16 cellular contexts compared by ENCODE assay signal in the genomic region with DNA sequence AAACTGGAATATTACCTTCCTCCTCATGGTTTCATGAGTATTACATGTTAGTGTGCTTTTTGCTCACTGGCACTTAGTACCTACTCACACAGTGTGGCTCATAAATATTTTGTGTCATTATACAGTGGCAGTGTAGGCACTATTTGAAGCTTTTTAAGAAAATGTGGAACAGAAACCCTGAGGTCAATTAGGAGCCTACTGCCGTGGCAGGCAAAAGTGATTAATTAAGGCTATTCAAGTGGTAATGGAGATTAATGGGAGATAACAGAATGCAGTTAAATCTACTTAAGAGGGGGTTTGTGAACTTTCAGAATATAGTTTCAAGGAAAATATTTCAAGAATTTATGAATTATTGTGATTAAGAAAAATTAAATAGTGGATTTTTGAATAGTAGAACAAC.
A peak's percentile ranks its signal among the peaks of the same experiment; 100 is the strongest.
DNase-seq lines count a peak whose midpoint lies in the region; ATAC-seq, FAIRE-seq and TF ChIP-seq lines count a peak whose summit lies in the region.
"Had no signal": no experiment of that assay in that cellular context is flagged by ENCODE, and none has a peak within 500 bp of the region (broad histone marks: within the 10 kb centered on the region; RNA-seq: fewer than 3 reads in every experiment).

No MANE protein-coding gene starts in this region.

- H3K4me2 ChIP-seq in A549 (peak overlapping the region; percentile 36; the same call in 2 of the 3 replicates), SK-N-SH (no peak overlapping the region)
- H3K4me2 ChIP-seq: BLaER1, GM23338 had no signal

- intact Hi-C loops in A673 (cut with micrococcal nuclease; ENCODE audit: unreplicated experiment), result loop anchor here (10.0 kb wide), 1 partner anchor 753 kb away; no protein-coding TSS in a partner anchor

- no peaks in the 10 kb centered on the region for H3K9me2 ChIP-seq in SK-N-SH

- POLR2A ChIA-PET in A549 (lab: Yijun Ruan, JAX) (no interaction called here), SK-N-SH (lab: Yijun Ruan, JAX) (no interaction called here), A673 (lab: Charles Lee; ENCODE audit: low non-redundant PET) (no interaction called here)

- TF ChIP-seq RAD21 in A549 (conservative IDR thresholded peaks at IDR 0.05 in 1 of 2, IDR thresholded peaks at IDR 0.05 in 1 of 2) (no peak), SK-N-SH (IDR thresholded peaks at IDR 0.05; ENCODE audit: low read length) (no peak)

- H4K20me1 ChIP-seq in SK-N-SH (ENCODE audit: insufficient read depth), result no peaks in the 10 kb centered on the region
- H4K20me1 ChIP-seq: BLaER1 had no signal

- H3K9me3 ChIP-seq in A549 (peaks cover 2% of the 10 kb centered on the region; the same call in 1 of the 3 replicates), SK-N-SH (no peaks in the 10 kb centered on the region), A673 (ENCODE audit: low read depth, low read length, poor library complexity, severe bottlenecking) (no peaks in the 10 kb centered on the region)
- H3K9me3 ChIP-seq: BLaER1 had no signal

- no peaks in the 10 kb centered on the region for H3K27me3 ChIP-seq in SK-N-SH (ENCODE audit: insufficient read depth)
- H3K27me3 ChIP-seq in A673 (replicated peaks; ENCODE audit: insufficient read depth, low read depth, low read length, poor library complexity), result no peaks in the 10 kb centered on the region
- H3K27me3 ChIP-seq: BLaER1 had no signal

- H3K4me3 ChIP-seq in A549 (no peak overlapping the region), SK-N-SH (ENCODE audit: low read depth in 2 of 2, low read length in 1 of 2) (no peak overlapping the region), A673 (ENCODE audit: low read depth, low read length, poor library complexity, severe bottlenecking) (no peak overlapping the region)
- H3K4me3 ChIP-seq: BLaER1, GM23338 had no signal

- H3K4me1 ChIP-seq in A549, result peaks cover 29% of the 10 kb centered on the region
- no peaks in the 10 kb centered on the region; a peak in 1 of 4 replicates for H3K4me1 ChIP-seq in SK-N-SH (ENCODE audit: control insufficient read depth in 1 of 2, insufficient read depth in 2 of 2, low read depth in 1 of 2, low read length in 1 of 2)
- H3K4me1 ChIP-seq in A673 (ENCODE audit: insufficient read depth, low read length, poor library complexity, severe bottlenecking), result no peaks in the 10 kb centered on the region
- H3K4me1 ChIP-seq: BLaER1 had no signal

- no TSS peak for BruUV-seq in A673 (replicated peaks; lab: Mats Ljungman, UMichigan)

- no peaks in the 10 kb centered on the region for H3K79me2 ChIP-seq in SK-N-SH (ENCODE audit: insufficient read depth)

- H3K4me3 Mint-ChIP-seq in mesothelial cell of epicardium (no peak overlapping the region), glutamatergic neuron (ENCODE audit: unreplicated experiment) (no peak overlapping the region)
- H3K4me3 Mint-ChIP-seq: CD14-positive monocyte; CD4-positive, alpha-beta memory T cell; GM23338 had no signal

- H3F3A ChIP-seq in SK-N-SH (replicated peaks; ENCODE audit: insufficient read depth), result no peaks in the 10 kb centered on the region

- H3K4me1 Mint-ChIP-seq in mesothelial cell of epicardium (peaks cover 9% of the 10 kb centered on the region), glutamatergic neuron (ENCODE audit: low read depth, unreplicated experiment) (no peaks in the 10 kb centered on the region)
- H3K4me1 Mint-ChIP-seq: CD4-positive, alpha-beta memory T cell had no signal

- H3K36me3 ChIP-seq in SK-N-SH (replicated peaks in 1 of 2; ENCODE audit: control insufficient read depth in 1 of 2, insufficient read depth in 2 of 2, low read length in 1 of 2) (no peaks in the 10 kb centered on the region), A673 (ENCODE audit: insufficient read depth, low read length, poor library complexity, severe bottlenecking) (no peaks in the 10 kb centered on the region)
- H3K36me3 ChIP-seq: BLaER1 had no signal

- no peak overlapping the region for H3K9ac ChIP-seq in SK-N-SH
- H3K9ac ChIP-seq: BLaER1 had no signal

- H3K27ac ChIP-seq in A549 (peak overlapping the region; percentile 6 to 9; a peak in 3 of 6 replicates), SK-N-SH (ENCODE audit: low read depth in 2 of 2, low read length in 1 of 2) (no peak overlapping the region), A673 (ENCODE audit: low read depth, low read length, poor library complexity, severe bottlenecking) (no peak overlapping the region)
- H3K27ac ChIP-seq: BLaER1 had no signal

- CTCF ChIA-PET in A549 (lab: Yijun Ruan, JAX) (interaction anchor here (2.9 kb wide), 1 partner anchor 8 kb away, joined by 25 read pairs; no protein-coding TSS in a partner anchor), SK-N-SH (lab: Yijun Ruan, JAX) (interaction anchor here (1.3 to 3.4 kb wide), 7 partner anchors 8 to 1113 kb away, joined by 3 to 30 read pairs (median 5); no protein-coding TSS in a partner anchor), A673 (lab: Charles Lee) (no interaction called here)

- no peak for TF ChIP-seq POLR2A in A549 (IDR thresholded peaks at IDR 0.05; ENCODE audit: low read length)

- no peak for FAIRE-seq in A549 (lab: Jason Lieb, UNC)
- FAIRE-seq: A204.1, H54 had no signal

- TF ChIP-seq EP300 in A549 (IDR thresholded peaks at IDR 0.05) (no peak), SK-N-SH (IDR thresholded peaks at IDR 0.05; ENCODE audit: borderline replicate concordance in 1 of 2, low read depth in 1 of 2, low read length in 1 of 2) (no peak)

- H3K27me3 Mint-ChIP-seq in mesothelial cell of epicardium (ENCODE audit: low read depth), result no peaks in the 10 kb centered on the region
- no peaks in the 10 kb centered on the region for H3K27me3 Mint-ChIP-seq in glutamatergic neuron (ENCODE audit: unreplicated experiment)
- H3K27me3 Mint-ChIP-seq: CD4-positive, alpha-beta memory T cell had no signal

- H3K9me3 Mint-ChIP-seq in mesothelial cell of epicardium (no peaks in the 10 kb centered on the region), glutamatergic neuron (ENCODE audit: unreplicated experiment) (no peaks in the 10 kb centered on the region)
- H3K9me3 Mint-ChIP-seq: GM23338 had no signal

- peak in 1 of 2 experiments; percentile 15; a peak in 2 of 6 replicates for ATAC-seq in A549
- ATAC-seq: GM23338 had no signal

- H2AFZ ChIP-seq in SK-N-SH (ENCODE audit: low read depth), result no peak overlapping the region
- H2AFZ ChIP-seq: GM23338 had no signal

- no peaks in the 10 kb centered on the region for H3K36me3 Mint-ChIP-seq in mesothelial cell of epicardium
- H3K36me3 Mint-ChIP-seq in glutamatergic neuron (ENCODE audit: unreplicated experiment), result no peaks in the 10 kb centered on the region
- H3K36me3 Mint-ChIP-seq: CD14-positive monocyte; CD4-positive, alpha-beta memory T cell had no signal

- WGBS in A549 (ENCODE audit: missing lambda C conversion rate), result 81% methylated on average over 1 of the region's 1 CpG
- WGBS in SK-N-SH (ENCODE audit: low lambda C conversion rate), result 83% methylated on average over 1 of the region's 1 CpG

- no peak for TF ChIP-seq CTCF in A549 (IDR thresholded peaks at IDR 0.05)
- no peak for TF ChIP-seq CTCF in SK-N-SH (IDR thresholded peaks at IDR 0.05)
- no peak for TF ChIP-seq CTCF in mesothelial cell of epicardium (IDR thresholded peaks at IDR 0.05; ENCODE audit: unreplicated experiment)
- no peak for TF ChIP-seq CTCF in A673 (conservative IDR thresholded peaks at IDR 0.05; ENCODE audit: low read depth, low read length)
- no peak for TF ChIP-seq CTCF in glutamatergic neuron (IDR thresholded peaks at IDR 0.05; ENCODE audit: partially characterized antibody, unreplicated experiment)

- DNase-seq in A549 (ENCODE audit: low read depth in 1 of 2, low spot score in 1 of 2) (no peak), NCI-H82 treated with DMSO at 0.1 percent for 48 hours (lab: John Stamatoyannopoulos, UW; ENCODE audit: unreplicated experiment) (peak; percentile 19), SK-N-SH (no peak), mesothelial cell of epicardium (ENCODE audit: low spot score in 2 of 2, unreplicated experiment in 2 of 2) (no peak), A673 (ENCODE audit: low spot score) (no peak), glutamatergic neuron (no peak)
- DNase-seq in activated CD4-positive, alpha-beta T cell treated with anti-CD3 and anti-CD28 coated beads for 48 hours, result no peak
- DNase-seq: CD4-positive, alpha-beta memory T cell; DMS153; GDM1; HCEC 1CT had no signal

- H3K27ac Mint-ChIP-seq in mesothelial cell of epicardium (peak overlapping the region; percentile 60), glutamatergic neuron (ENCODE audit: unreplicated experiment) (no peak overlapping the region)
- H3K27ac Mint-ChIP-seq: CD14-positive monocyte; CD4-positive, alpha-beta memory T cell; GM23338 had no signal

TF ChIP-seq in A549, 52 proteins besides CTCF, POLR2A, EP300 and RAD21:
- no peak for TF ChIP-seq TFCP2L1 (CRISPR knock-in tag; IDR thresholded peaks at IDR 0.05)
- no peak for TF ChIP-seq NFE2L2 (conservative IDR thresholded peaks at IDR 0.05; ENCODE audit: low read length)
TF ChIP-seq in A549: peak in this region for 0.

TF ChIP-seq in SK-N-SH, 30 proteins besides CTCF, POLR2A, EP300 and RAD21:
- TF ChIP-seq GATA2 (CRISPR knock-in tag; IDR thresholded peaks at IDR 0.05), result 0 out of 2 replicates have a peak, but pooled peaks have one; percentile 18
- no peak for TF ChIP-seq MXI1 (IDR thresholded peaks at IDR 0.05; ENCODE audit: low read depth, low read length)

Comparison
In these comparisons a context has a peak if more than half of its experiments do, and no peak if none do; other contexts are left out.
1. H3K27ac ChIP-seq: peak in A549 (2 of 2); none in SK-N-SH (0 of 2) and A673 (single experiment).